ENCODE assay signal across 11 cellular contexts in genomic region chr20:49889943-49890650, GRCh38. TPM values are rescaled to one million over a fixed set of nuclear protein-coding genes. Genes with fewer than 3 reads are reported as not detected.
DNase-seq lines count a peak whose midpoint lies in the region; ATAC-seq and TF ChIP-seq lines count a peak whose summit lies in the region.
"Had no signal": no experiment of that assay in that cellular context is flagged by ENCODE, and none has a peak within 500 bp of the region (broad histone marks: within the 10 kb centered on the region; RNA-seq: fewer than 3 reads in every experiment).

No MANE protein-coding gene starts in this region.

- H2AFZ ChIP-seq in GM23248 = no peak overlapping the region

- H3K27me3 Mint-ChIP-seq in brain (no peaks in the 10 kb centered on the region), mesothelial cell of epicardium (ENCODE audit: low read depth) (no peaks in the 10 kb centered on the region)
- H3K27me3 Mint-ChIP-seq in stimulated activated memory B cell treated with anti-CD40 and anti-IgM and Interleukin-4, amounts not matched to agents 10 μg/mL and 1 μg/mL and 100 μg/mL, for 72 hours = no peaks in the 10 kb centered on the region

- H4K20me1 ChIP-seq in GM23248 (ENCODE audit: insufficient read depth) = no peaks in the 10 kb centered on the region

- H3K9me3 Mint-ChIP-seq in brain (peaks cover 0 to 3% (median 0%) of the 10 kb centered on the region in 5 experiments), mesothelial cell of epicardium (no peaks in the 10 kb centered on the region)
- no peaks in the 10 kb centered on the region for H3K9me3 Mint-ChIP-seq in stimulated activated memory B cell treated with anti-CD40 and anti-IgM and Interleukin-4, amounts not matched to agents 10 μg/mL and 1 μg/mL and 100 μg/mL, for 72 hours
- H3K9me3 Mint-ChIP-seq: activated T-helper 1 cell treated with anti-CD3 and anti-CD28 coated beads, Interleukin-12 subunit alpha, Interleukin-12 subunit beta, Interleukin-2, Interleukin-4 antibody, amounts not matched to agents 30 ng/mL and 10 ng/mL and 1 ng/mL, durations not matched to agents 14 hours and 24 hours and 36 hours had no signal

- peak overlapping the region in 1 of 5 experiments; percentile 44 for H3K4me3 Mint-ChIP-seq in brain
- no peak overlapping the region for H3K4me3 Mint-ChIP-seq in mesothelial cell of epicardium
- no peak overlapping the region for H3K4me3 Mint-ChIP-seq in stimulated activated memory B cell treated with anti-CD40 and anti-IgM and Interleukin-4, amounts not matched to agents 10 μg/mL and 1 μg/mL and 100 μg/mL, for 72 hours
- H3K4me3 Mint-ChIP-seq: activated T-helper 1 cell treated with anti-CD3 and anti-CD28 coated beads, Interleukin-12 subunit alpha, Interleukin-12 subunit beta, Interleukin-2, Interleukin-4 antibody, amounts not matched to agents 30 ng/mL and 10 ng/mL and 1 ng/mL, durations not matched to agents 14 hours and 24 hours and 36 hours had no signal

- H3K27me3 ChIP-seq in heart right ventricle = no peaks in the 10 kb centered on the region
- no peaks in the 10 kb centered on the region for H3K27me3 ChIP-seq in right cardiac atrium (ENCODE audit: control insufficient read depth, insufficient read depth)
- H3K27me3 ChIP-seq in GM23248 (replicated peaks; ENCODE audit: insufficient read depth) = no peaks in the 10 kb centered on the region
- no peaks in the 10 kb centered on the region for H3K27me3 ChIP-seq in MG63

- H3K9me2 ChIP-seq in GM23248 (ENCODE audit: insufficient read depth) = no peaks in the 10 kb centered on the region

- H3K4me3 ChIP-seq in heart right ventricle = no peak overlapping the region
- H3K4me3 ChIP-seq in right cardiac atrium (ENCODE audit: low read length) = no peak overlapping the region
- no peak overlapping the region for H3K4me3 ChIP-seq in GM23248
- H3K4me3 ChIP-seq in MG63 = no peak overlapping the region

- intact Hi-C loops in heart right ventricle (cut with DNase I) = loop anchor here in 3 of 10 donors (2.0 to 5.0 kb wide), 3 partner anchors 38 to 279 kb away; no protein-coding TSS in a partner anchor
- intact Hi-C loops in right cardiac atrium (cut with DNase I) = loop anchor here in 1 of 4 donors (5.0 kb wide), 1 partner anchor 278 kb away; no protein-coding TSS in a partner anchor

- peaks cover 67% of the 10 kb centered on the region for H3K4me1 Mint-ChIP-seq in brain
- H3K4me1 Mint-ChIP-seq in mesothelial cell of epicardium = peaks cover 38% of the 10 kb centered on the region
- H3K4me1 Mint-ChIP-seq in stimulated activated memory B cell treated with anti-CD40 and anti-IgM and Interleukin-4, amounts not matched to agents 10 μg/mL and 1 μg/mL and 100 μg/mL, for 72 hours = peaks cover 36% of the 10 kb centered on the region

- H3K4me1 ChIP-seq in heart right ventricle = peaks cover 27 to 81% (median 70%) of the 10 kb centered on the region in 9 donors
- H3K4me1 ChIP-seq in right cardiac atrium (ENCODE audit: control insufficient read depth, insufficient read depth, low read length) = peaks cover 14% of the 10 kb centered on the region
- H3K4me1 ChIP-seq in GM23248 (ENCODE audit: insufficient read depth) = peaks cover 13% of the 10 kb centered on the region; the same call in 1 of the 2 replicates

- ATAC-seq in heart right ventricle = no peak
- no peak for ATAC-seq in right cardiac atrium
- no peak for ATAC-seq in stimulated activated memory B cell treated with anti-CD40 and anti-IgM and Interleukin-4, amounts not matched to agents 10 μg/mL and 1 μg/mL and 100 μg/mL, for 72 hours

- H3K4me2 ChIP-seq in GM23248 (ENCODE audit: unreplicated experiment) = no peak overlapping the region

- H3F3A ChIP-seq in GM23248 (ENCODE audit: insufficient read depth) = 0 out of 2 replicates have a peak, but pooled peaks cover 5% of the 10 kb centered on the region

- H3K27ac Mint-ChIP-seq in brain (peak overlapping the region; percentile 18 to 95 (median 85)), mesothelial cell of epicardium (peak overlapping the region; percentile 30)
- H3K27ac Mint-ChIP-seq in stimulated activated memory B cell treated with anti-CD40 and anti-IgM and Interleukin-4, amounts not matched to agents 10 μg/mL and 1 μg/mL and 100 μg/mL, for 72 hours = no peak overlapping the region
- H3K27ac Mint-ChIP-seq: activated T-helper 1 cell treated with anti-CD3 and anti-CD28 coated beads, Interleukin-12 subunit alpha, Interleukin-12 subunit beta, Interleukin-2, Interleukin-4 antibody, amounts not matched to agents 30 ng/mL and 10 ng/mL and 1 ng/mL, durations not matched to agents 14 hours and 24 hours and 36 hours had no signal

- no peak overlapping the region for H3K9ac ChIP-seq in GM23248

- H3K36me3 Mint-ChIP-seq in brain (peaks cover 6% of the 10 kb centered on the region), mesothelial cell of epicardium (peaks cover 11% of the 10 kb centered on the region)
- H3K36me3 Mint-ChIP-seq in stimulated activated memory B cell treated with anti-CD40 and anti-IgM and Interleukin-4, amounts not matched to agents 10 μg/mL and 1 μg/mL and 100 μg/mL, for 72 hours = peaks cover 34% of the 10 kb centered on the region

- peak overlapping the region in 5 of 10 donors; percentile 0 to 79 (median 44) for H3K27ac ChIP-seq in heart right ventricle
- no peak overlapping the region for H3K27ac ChIP-seq in right cardiac atrium (ENCODE audit: low read length)
- no peak overlapping the region for H3K27ac ChIP-seq in GM23248

- no peaks in the 10 kb centered on the region for H3K9me3 ChIP-seq in heart right ventricle
- no peaks in the 10 kb centered on the region for H3K9me3 ChIP-seq in right cardiac atrium (ENCODE audit: control insufficient read depth, low read length)
- no peaks in the 10 kb centered on the region for H3K9me3 ChIP-seq in GM23248 (ENCODE audit: low read depth)
- no peaks in the 10 kb centered on the region for H3K9me3 ChIP-seq in MG63

- H3K36me3 ChIP-seq in heart right ventricle (peaks cover 0 to 45% (median 0%) of the 10 kb centered on the region in 9 donors), GM23248 (ENCODE audit: low read depth) (no peaks in the 10 kb centered on the region; the same call in 1 of the 2 replicates), MG63 (peaks cover 24% of the 10 kb centered on the region)

- WGBS in heart right ventricle, 2 donors = 69 to 75% methylated on average over 16 of the region's 16 CpGs
- 70% methylated on average over 16 of the region's 16 CpGs for WGBS in right cardiac atrium
- WGBS in GM23248 (ENCODE audit: low coverage in 1 of 2, low lambda C conversion rate in 2 of 2, missing lambda C conversion rate in 2 of 2), 2 experiments = 77 to 79% methylated on average over 16 of the region's 16 CpGs

- TF ChIP-seq CTCF in heart right ventricle (IDR thresholded peaks at IDR 0.05) (peak in 5 of 9 donors; percentile 6 to 29 (median 12)), brain (conservative IDR thresholded peaks at IDR 0.05) (no peak), mesothelial cell of epicardium (IDR thresholded peaks at IDR 0.05; ENCODE audit: unreplicated experiment) (no peak)

- DNase-seq in heart right ventricle (no peak), right cardiac atrium (no peak), mesothelial cell of epicardium (ENCODE audit: low spot score in 2 of 2, unreplicated experiment in 2 of 2) (no peak), GM23248 (no peak), MG63 (no peak), NCI-H82 treated with DMSO at 0.1 percent for 48 hours (lab: John Stamatoyannopoulos, UW; ENCODE audit: unreplicated experiment) (no peak)
- DNase-seq: effector CD4-positive, alpha-beta T cell; KG1 had no signal

- H3K79me2 ChIP-seq in GM23248 (ENCODE audit: insufficient read depth) = no peaks in the 10 kb centered on the region

- in situ Hi-C loops in GM23248 (cut with MboI) = no loop called here

RNA-seq across cellular contexts. Expression of gene SPATA2, which starts 25.2 kb away (rescaled TPM):
- total RNA-seq in heart right ventricle (10 to 100 TPM in 1 of 10 donors, 1 to 10 TPM in 9; 5.2 to 11.8 (median 6.7) TPM), right cardiac atrium (1 to 10 TPM; 6.4 to 8.2 (median 7.1) TPM), mesothelial cell of epicardium (8.0 to 8.8 TPM (median 8.1 TPM) in 3 replicates)
- polyA plus RNA-seq in heart right ventricle (1 to 10 TPM; 4.8 to 5.0 TPM), right cardiac atrium (5.5 TPM), brain (ENCODE audit: insufficient read depth, low read depth, low replicate concordance) (16.6 TPM), GM23248 (2016; fragmentation: Nextera tagmentation; extraction: Ambion mirVana) (4.2 and 4.6 TPM in 2 replicates)
- 3.1 and 4.8 TPM in 2 replicates for total RNA-seq in GM23248 (2014; rRNA removed; shearing (Covaris generic))
- total RNA-seq in MG63 (2014; rRNA removed; shearing (Covaris generic); ENCODE audit: low replicate concordance) = 0.56 and 0.72 TPM in 2 replicates

RNA-seq across cellular contexts. Expression of gene RNF114, which starts 46.1 kb away (rescaled TPM):
- total RNA-seq in heart right ventricle = 10 to 100 TPM; 41.5 to 60.3 (median 52.1) TPM
- 10 to 100 TPM; 45.0 to 49.5 TPM for polyA plus RNA-seq in heart right ventricle
- total RNA-seq in right cardiac atrium = 10 to 100 TPM; 44.0 to 50.0 (median 47.1) TPM
- polyA plus RNA-seq in right cardiac atrium = 42.8 TPM
- 82.0 TPM for polyA plus RNA-seq in brain (ENCODE audit: insufficient read depth, low read depth, low replicate concordance)
- total RNA-seq in mesothelial cell of epicardium = 54.2 to 57.1 TPM (median 54.5 TPM) in 3 replicates
- 69.6 and 96.0 TPM in 2 replicates for total RNA-seq in GM23248 (2014; rRNA removed; shearing (Covaris generic))
- polyA plus RNA-seq in GM23248 (2016; fragmentation: Nextera tagmentation; extraction: Ambion mirVana) = 70.4 and 72.7 TPM in 2 replicates
- total RNA-seq in MG63 (2014; rRNA removed; shearing (Covaris generic); ENCODE audit: low replicate concordance) = 86.6 and 89.6 TPM in 2 replicates

Comparison
In these comparisons a context has a peak if more than half of its experiments do, and no peak if none do; other contexts are left out.
1. CTCF ChIP-seq: peak in heart right ventricle (5 of 9); none in brain (0 of 2) and mesothelial cell of epicardium (single experiment).